ENCODE assay signal across 14 cellular contexts in the genomic region with DNA sequence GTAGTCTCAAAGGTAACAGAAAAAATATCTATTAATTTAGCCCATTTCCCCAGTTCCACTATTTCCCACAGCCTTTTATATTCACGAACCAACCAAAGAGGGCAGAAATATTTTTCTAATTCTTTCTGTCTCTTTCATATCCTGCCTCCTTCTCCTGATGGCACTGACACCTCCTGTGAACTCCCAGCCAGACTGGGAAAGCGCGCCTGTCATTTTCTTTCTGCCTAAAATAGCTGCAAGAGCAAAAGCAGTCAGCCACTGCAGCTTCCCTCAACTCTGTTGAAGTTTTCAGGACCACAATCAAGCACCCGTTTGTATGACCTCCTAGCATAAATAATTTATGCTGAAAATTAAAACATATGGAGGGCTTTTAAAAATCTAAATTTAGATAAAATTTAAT.
"Had no signal": no experiment of that assay in that cellular context is flagged by ENCODE, and none has a peak within 500 bp of the region (broad histone marks: within the 10 kb centered on the region; RNA-seq: fewer than 3 reads in every experiment).

No MANE protein-coding gene starts in this region.

- H3K27me3 ChIP-seq: neural progenitor cell had no signal

- H3K27ac ChIP-seq: neural progenitor cell, parathyroid adenoma, VCaP had no signal

- ATAC-seq: activated naive CD8-positive, alpha-beta T cell treated with anti-CD3 and anti-CD28 coated beads, Interleukin-2, amount 50 U/mL, for 24 hours; left colon; T-cell had no signal

- H2AFZ ChIP-seq: neural progenitor cell, parathyroid adenoma had no signal

- H3K36me3 Mint-ChIP-seq: neural progenitor cell, T-cell had no signal

- H3K79me2 ChIP-seq: parathyroid adenoma had no signal

- H3K4me1 ChIP-seq: neural progenitor cell, parathyroid adenoma had no signal

- DNase-seq: activated CD4-positive, alpha-beta memory T cell treated with anti-CD3 and anti-CD28 coated beads, Interleukin-2, amount 10 ng/mL, durations not matched to agents 7 days and 5 days; activated CD8-positive, alpha-beta memory T cell treated with anti-CD3 and anti-CD28 coated beads, Interleukin-2, amount 50 U/mL, for 48 hours; activated naive CD4-positive, alpha-beta T cell; activated naive CD8-positive, alpha-beta T cell treated with anti-CD3 and anti-CD28 coated beads, Interleukin-2, amount 50 U/mL, for 24 hours; left colon; mammary epithelial cell; stimulated activated CD4-positive, alpha-beta T cell treated with anti-CD3 and anti-CD28 coated beads, Interleukin-2, amount 100 ng/mL, for 24 hours; stimulated activated naive CD4-positive, alpha-beta T cell treated with Interleukin-2 at 50 U/mL for 16 hours; T-cell; trophoblast cell had no signal

- H3K27ac Mint-ChIP-seq: activated CD4-positive, alpha-beta memory T cell treated with anti-CD3 and anti-CD28 coated beads, Interleukin-2, amount 10 ng/mL, durations not matched to agents 7 days and 5 days; activated naive CD8-positive, alpha-beta T cell treated with anti-CD3 and anti-CD28 coated beads, Interleukin-2, amount 50 U/mL, for 24 hours; dendritic cell treated with granulocyte-macrophage colony-stimulating factor and Interleukin-4, amounts not matched to agents 40 ng/mL and 50 ng/mL, for 4 days; neural progenitor cell; T-cell had no signal

- H3K9ac ChIP-seq: neural progenitor cell, parathyroid adenoma had no signal

- H3K27me3 Mint-ChIP-seq: activated naive CD8-positive, alpha-beta T cell treated with anti-CD3 and anti-CD28 coated beads, Interleukin-2, amount 50 U/mL, for 24 hours; dendritic cell treated with granulocyte-macrophage colony-stimulating factor and Interleukin-4, amounts not matched to agents 40 ng/mL and 50 ng/mL, for 4 days; T-cell had no signal

- H3K4me1 Mint-ChIP-seq: activated CD4-positive, alpha-beta memory T cell treated with anti-CD3 and anti-CD28 coated beads, Interleukin-2, amount 10 ng/mL, durations not matched to agents 7 days and 5 days; activated naive CD8-positive, alpha-beta T cell treated with anti-CD3 and anti-CD28 coated beads, Interleukin-2, amount 50 U/mL, for 24 hours; T-cell had no signal

- H3K36me3 ChIP-seq: neural progenitor cell had no signal

- H3K9me3 Mint-ChIP-seq: dendritic cell treated with granulocyte-macrophage colony-stimulating factor and Interleukin-4, amounts not matched to agents 40 ng/mL and 50 ng/mL, for 4 days; neural progenitor cell; T-cell had no signal

- H3K4me2 ChIP-seq: neural progenitor cell had no signal

- H3K4me3 ChIP-seq: neural progenitor cell had no signal

- H3K4me3 Mint-ChIP-seq: activated CD4-positive, alpha-beta memory T cell treated with anti-CD3 and anti-CD28 coated beads, Interleukin-2, amount 10 ng/mL, durations not matched to agents 7 days and 5 days; activated naive CD8-positive, alpha-beta T cell treated with anti-CD3 and anti-CD28 coated beads, Interleukin-2, amount 50 U/mL, for 24 hours; dendritic cell treated with granulocyte-macrophage colony-stimulating factor and Interleukin-4, amounts not matched to agents 40 ng/mL and 50 ng/mL, for 4 days; neural progenitor cell; T-cell had no signal
